ENCODE assay signal across 8 cellular contexts in genomic region chr15:56428821-56429458, GRCh38. TPM values are rescaled to one million over a fixed set of nuclear protein-coding genes. Genes with fewer than 3 reads are reported as not detected.
DNase-seq lines count a peak whose midpoint lies in the region; ATAC-seq and TF ChIP-seq lines count a peak whose summit lies in the region.

No MANE protein-coding gene starts in this region.

- DNase-seq in GM06990 (ENCODE audit: extremely low read depth, insufficient read length) (peak; percentile 15), OCI-M1 (lab: John Stamatoyannopoulos, UW) (peak; percentile 77), esophagus squamous epithelium (lab: John Stamatoyannopoulos, UW) (no peak), psoas muscle (no peak), vagina (ENCODE audit: extremely low spot score in 2 of 2) (no peak), activated gamma-delta T cell treated with Interleukin-2 at 50 U/mL for 16 hours (no peak)
- DNase-seq in activated CD4-positive, alpha-beta T cell treated with anti-CD3 and anti-CD28 coated beads for 4 hours, result no peak

- H3K36me3 ChIP-seq in GM06990 (ENCODE audit: control insufficient read depth, insufficient read depth, low read length) (peaks cover 8% of the 10 kb centered on the region), esophagus squamous epithelium (peaks cover 0 to 19% (median 0%) of the 10 kb centered on the region in 3 donors), psoas muscle (ENCODE audit: insufficient read depth in 1 of 2, low read depth in 1 of 2) (no peaks in the 10 kb centered on the region), vagina (no peaks in the 10 kb centered on the region)

- H3K4me3 ChIP-seq in GM06990 (replicated peaks; ENCODE audit: low read depth, low read length) (no peak overlapping the region), esophagus squamous epithelium (no peak overlapping the region), psoas muscle (no peak overlapping the region), vagina (no peak overlapping the region)

- 13 to 16% methylated on average over 2 of the region's 2 CpGs for WGBS in esophagus squamous epithelium, 2 donors
- WGBS in psoas muscle, 3 donors, result 33 to 42% (median 37%) methylated on average over 2 of the region's 2 CpGs

- intact Hi-C loops in esophagus squamous epithelium (cut with DNase I), result loop anchor here (5.0 kb wide), 1 partner anchor 182 kb away; no protein-coding TSS in a partner anchor
- intact Hi-C loops in psoas muscle (cut with DNase I), result loop anchor here (2.0 to 5.0 kb wide), 2 partner anchors 182 kb away; no protein-coding TSS in a partner anchor
- intact Hi-C loops in vagina (cut with DNase I), result no loop called here

- H3K4me1 ChIP-seq in esophagus squamous epithelium (no peaks in the 10 kb centered on the region), psoas muscle (no peaks in the 10 kb centered on the region), vagina (no peaks in the 10 kb centered on the region)

- H3K27ac ChIP-seq in esophagus squamous epithelium (no peak overlapping the region), psoas muscle (no peak overlapping the region), vagina (no peak overlapping the region)

- H3K9me3 ChIP-seq in esophagus squamous epithelium (no peaks in the 10 kb centered on the region), psoas muscle (no peaks in the 10 kb centered on the region), vagina (peaks cover 3% of the 10 kb centered on the region)

- peak; percentile 35 for TF ChIP-seq CTCF in GM06990 (IDR thresholded peaks at IDR 0.05; ENCODE audit: insufficient read depth, low read length, poor library complexity, severe bottlenecking)
- TF ChIP-seq CTCF in esophagus squamous epithelium (IDR thresholded peaks at IDR 0.05), result peak; percentile 24 to 68 (median 44)
- peak; percentile 51 for TF ChIP-seq CTCF in psoas muscle (IDR thresholded peaks at IDR 0.05)
- TF ChIP-seq CTCF in vagina (IDR thresholded peaks at IDR 0.05), result peak in 1 of 3 experiments; percentile 15

- ATAC-seq in HG03280 (IDR thresholded peaks at IDR 0.05; ENCODE audit: unreplicated experiment) (peak; percentile 50), psoas muscle (no peak)

- TF ChIP-seq POLR2A in esophagus squamous epithelium (IDR thresholded peaks at IDR 0.05), result no peak
- no peak for TF ChIP-seq POLR2A in vagina (IDR thresholded peaks at IDR 0.05)

- no peaks in the 10 kb centered on the region for H3K27me3 ChIP-seq in GM06990 (replicated peaks; ENCODE audit: control insufficient read depth, insufficient read depth, low read length)
- no peaks in the 10 kb centered on the region for H3K27me3 ChIP-seq in esophagus squamous epithelium
- no peaks in the 10 kb centered on the region for H3K27me3 ChIP-seq in psoas muscle (ENCODE audit: insufficient read depth in 3 of 3, low read length in 2 of 3)
- H3K27me3 ChIP-seq in vagina, result no peaks in the 10 kb centered on the region

RNA-seq across cellular contexts. Expression of gene MNS1, which starts 36.0 kb away (rescaled TPM):
- 1 to 10 TPM in 2 of 4 donors, under 1 TPM in 2; 0.57 to 1.1 (median 0.98) TPM for total RNA-seq in esophagus squamous epithelium
- 1 to 10 TPM in 2 of 4 donors, under 1 TPM in 2; 0.40 to 1.8 (median 1.0) TPM for total RNA-seq in psoas muscle
- polyA plus RNA-seq in psoas muscle, result 1 to 10 TPM in 1 of 3 donors, under 1 TPM in 2; 0.42 to 1.3 (median 0.99) TPM
- 2.9 TPM for total RNA-seq in vagina

Comparison
In these comparisons a context has a peak if more than half of its experiments do, and no peak if none do; other contexts are left out.
1. DNase-seq: peak in GM06990 (single experiment) and OCI-M1 (single experiment); none in esophagus squamous epithelium (single experiment), psoas muscle (0 of 2), activated CD4-positive, alpha-beta T cell treated with anti-CD3 and anti-CD28 coated beads for 4 hours (0 of 2), vagina (0 of 2) and activated gamma-delta T cell treated with Interleukin-2 at 50 U/mL for 16 hours (single experiment).